ENCODE assay signal across 2 cellular contexts in genomic region chr12:120470150-120470817, GRCh38.
TF ChIP-seq lines count a peak whose summit lies in the region.

No MANE protein-coding gene starts in this region.

TF ChIP-seq in A549, 52 proteins besides CTCF, POLR2A, EP300 and RAD21:
- no peak for TF ChIP-seq EHMT2 (IDR thresholded peaks at IDR 0.05; ENCODE audit: low read depth)
- TF ChIP-seq PHF8 (IDR thresholded peaks at IDR 0.05; ENCODE audit: borderline replicate concordance, low read depth), result 0 out of 2 replicates have a peak, but pooled peaks have one; percentile 10

TF ChIP-seq in K562, 482 proteins besides CTCF, POLR2A, EP300 and RAD21 (continues in another document):
- no peak for TF ChIP-seq MYBL2 (IDR thresholded peaks at IDR 0.05; ENCODE audit: low read depth)
- TF ChIP-seq MYBL2 (CRISPR knock-in tag; IDR thresholded peaks at IDR 0.05; ENCODE audit: borderline replicate concordance), result no peak
- TF ChIP-seq HMGN3 (IDR thresholded peaks at IDR 0.05; ENCODE audit: borderline replicate concordance, extremely low read depth, insufficient read length, low read depth, low read length), result no peak
- TF ChIP-seq ZNF143 (CRISPR knock-in tag; IDR thresholded peaks at IDR 0.05), result no peak
- TF ChIP-seq ZSCAN29 (IDR thresholded peaks at IDR 0.05), result no peak
- no peak for TF ChIP-seq POLR2G (IDR thresholded peaks at IDR 0.05; ENCODE audit: low read depth, low read length)
- TF ChIP-seq FOXA3 (CRISPR knock-in tag; conservative IDR thresholded peaks at IDR 0.05 in 1 of 2, IDR thresholded peaks at IDR 0.05 in 1 of 2), result 0 out of 4 replicates have a peak, but pooled peaks of 1 of the 2 experiments have one; percentile 56
- TF ChIP-seq GABPB1 (CRISPR knock-in tag; IDR thresholded peaks at IDR 0.05), result 0 out of 2 replicates have a peak, but pooled peaks have one; percentile 19
- no peak for TF ChIP-seq ETS2 (tag; IDR thresholded peaks at IDR 0.05; ENCODE audit: borderline replicate concordance, poor library complexity, severe bottlenecking)
- TF ChIP-seq, protein P1, sequence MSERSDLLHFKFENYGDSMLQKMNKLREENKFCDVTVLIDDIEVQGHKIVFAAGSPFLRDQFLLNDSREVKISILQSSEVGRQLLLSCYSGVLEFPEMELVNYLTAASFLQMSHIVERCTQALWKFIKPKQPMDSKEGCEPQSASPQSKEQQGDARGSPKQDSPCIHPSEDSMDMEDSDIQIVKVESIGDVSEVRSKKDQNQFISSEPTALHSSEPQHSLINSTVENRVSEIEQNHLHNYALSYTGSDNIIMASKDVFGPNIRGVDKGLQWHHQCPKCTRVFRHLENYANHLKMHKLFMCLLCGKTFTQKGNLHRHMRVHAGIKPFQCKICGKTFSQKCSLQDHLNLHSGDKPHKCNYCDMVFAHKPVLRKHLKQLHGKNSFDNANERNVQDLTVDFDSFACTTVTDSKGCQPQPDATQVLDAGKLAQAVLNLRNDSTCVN (CRISPR knock-in tag; IDR thresholded peaks at IDR 0.05), result no peak
- no peak for TF ChIP-seq SMARCC2 (IDR thresholded peaks at IDR 0.05; ENCODE audit: low read depth)
- TF ChIP-seq SNIP1 (IDR thresholded peaks at IDR 0.05; ENCODE audit: low read depth), result no peak
- no peak for TF ChIP-seq ZBTB7A (IDR thresholded peaks at IDR 0.05; ENCODE audit: borderline replicate concordance, control insufficient read depth, low read depth, low read length)
- 0 out of 2 replicates have a peak, but pooled peaks have one; percentile 4 for TF ChIP-seq FOXP1 (CRISPR knock-in tag; IDR thresholded peaks at IDR 0.05)
- no peak for TF ChIP-seq ZNF740 (CRISPR knock-in tag; IDR thresholded peaks at IDR 0.05)
- TF ChIP-seq ZNF740 (tag; IDR thresholded peaks at IDR 0.05), result no peak
- no peak for TF ChIP-seq SMARCE1 (IDR thresholded peaks at IDR 0.05)
- 0 out of 2 replicates have a peak, but pooled peaks have one; percentile 25 for TF ChIP-seq ZNF584 (CRISPR knock-in tag; IDR thresholded peaks at IDR 0.05; ENCODE audit: low read depth)
- no peak for TF ChIP-seq CREB5 (CRISPR knock-in tag; IDR thresholded peaks at IDR 0.05)
- TF ChIP-seq ZFX (CRISPR knock-in tag; IDR thresholded peaks at IDR 0.05), result peak; percentile 67
- no peak for TF ChIP-seq ZNF384 (IDR thresholded peaks at IDR 0.05; ENCODE audit: low read depth, low read length)
- no peak for TF ChIP-seq RBM25 (IDR thresholded peaks at IDR 0.05; ENCODE audit: low read depth, low read length, severe bottlenecking)
- 0 out of 2 replicates have a peak, but pooled peaks have one; percentile 47 for TF ChIP-seq NFRKB (IDR thresholded peaks at IDR 0.05; ENCODE audit: low read depth)
- no peak for TF ChIP-seq GATAD2B (IDR thresholded peaks at IDR 0.05; ENCODE audit: borderline replicate concordance)
- TF ChIP-seq DMBX1 (CRISPR knock-in tag; IDR thresholded peaks at IDR 0.05; ENCODE audit: borderline replicate concordance), result no peak
- TF ChIP-seq RBFOX2 (IDR thresholded peaks at IDR 0.05; ENCODE audit: low read depth, low read length), result no peak
- TF ChIP-seq ZNF76 (CRISPR knock-in tag; IDR thresholded peaks at IDR 0.05; ENCODE audit: borderline replicate concordance), result no peak
- no peak for TF ChIP-seq ZNF124 (CRISPR knock-in tag; IDR thresholded peaks at IDR 0.05)
- no peak for TF ChIP-seq TAF1 (IDR thresholded peaks at IDR 0.05; ENCODE audit: control insufficient read depth, extremely low read depth, insufficient read depth, low read length, severe bottlenecking)
- TF ChIP-seq MEF2D (tag; conservative IDR thresholded peaks at IDR 0.05; ENCODE audit: low read depth), result no peak
- no peak for TF ChIP-seq HLTF (IDR thresholded peaks at IDR 0.05)
- no peak for TF ChIP-seq BACH1 (tag; IDR thresholded peaks at IDR 0.05)
- TF ChIP-seq ZNF830 (CRISPR knock-in tag; IDR thresholded peaks at IDR 0.05), result no peak
- TF ChIP-seq NBN (IDR thresholded peaks at IDR 0.05; ENCODE audit: low read depth), result no peak
- TF ChIP-seq YY1 (IDR thresholded peaks at IDR 0.05; ENCODE audit: borderline replicate concordance in 1 of 3, control insufficient read depth in 1 of 3, extremely low read depth in 1 of 3, insufficient read depth in 3 of 3, insufficient read length in 1 of 3, insufficient replicate concordance in 2 of 3, low read depth in 1 of 3, low read length in 2 of 3), result no peak
- TF ChIP-seq SOX6 (IDR thresholded peaks at IDR 0.05), result no peak
- TF ChIP-seq XRCC5 (IDR thresholded peaks at IDR 0.05; ENCODE audit: low read depth, low read length), result 0 out of 2 replicates have a peak, but pooled peaks have one; percentile 2
- no peak for TF ChIP-seq PTTG1 (tag; IDR thresholded peaks at IDR 0.05; ENCODE audit: low read depth)
- no peak for TF ChIP-seq RHOXF2B (CRISPR knock-in tag; conservative IDR thresholded peaks at IDR 0.05)
- no peak for TF ChIP-seq ZNF24 (IDR thresholded peaks at IDR 0.05)
- no peak for TF ChIP-seq ZBTB17 (CRISPR knock-in tag; IDR thresholded peaks at IDR 0.05)
- no peak for TF ChIP-seq ZNF445 (CRISPR knock-in tag; IDR thresholded peaks at IDR 0.05; ENCODE audit: low read depth)
- no peak for TF ChIP-seq ZNF77 (CRISPR knock-in tag; IDR thresholded peaks at IDR 0.05)
- no peak for TF ChIP-seq ZBTB33 (CRISPR knock-in tag; IDR thresholded peaks at IDR 0.05)
- no peak for TF ChIP-seq ZNF696 (CRISPR knock-in tag; conservative IDR thresholded peaks at IDR 0.05)
- no peak for TF ChIP-seq MGA (IDR thresholded peaks at IDR 0.05)
- TF ChIP-seq, protein P2, sequence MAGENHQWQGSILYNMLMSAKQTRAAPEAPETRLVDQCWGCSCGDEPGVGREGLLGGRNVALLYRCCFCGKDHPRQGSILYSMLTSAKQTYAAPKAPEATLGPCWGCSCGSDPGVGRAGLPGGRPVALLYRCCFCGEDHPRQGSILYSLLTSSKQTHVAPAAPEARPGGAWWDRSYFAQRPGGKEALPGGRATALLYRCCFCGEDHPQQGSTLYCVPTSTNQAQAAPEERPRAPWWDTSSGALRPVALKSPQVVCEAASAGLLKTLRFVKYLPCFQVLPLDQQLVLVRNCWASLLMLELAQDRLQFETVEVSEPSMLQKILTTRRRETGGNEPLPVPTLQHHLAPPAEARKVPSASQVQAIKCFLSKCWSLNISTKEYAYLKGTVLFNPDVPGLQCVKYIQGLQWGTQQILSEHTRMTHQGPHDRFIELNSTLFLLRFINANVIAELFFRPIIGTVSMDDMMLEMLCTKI (IDR thresholded peaks at IDR 0.05; ENCODE audit: partially characterized antibody), result no peak
- TF ChIP-seq SUPT5H (IDR thresholded peaks at IDR 0.05), result no peak
- TF ChIP-seq ATF3 (IDR thresholded peaks at IDR 0.05), result no peak
- TF ChIP-seq ATF3 (CRISPR knock-in tag; conservative IDR thresholded peaks at IDR 0.05), result no peak
- no peak for TF ChIP-seq RFX1 (IDR thresholded peaks at IDR 0.05)
